ENCODE assay signal across 8 cellular contexts in genomic region chr18:63322908-63323634, GRCh38. TPM values are rescaled to one million over a fixed set of nuclear protein-coding genes. Genes with fewer than 3 reads are reported as not detected.
DNase-seq lines count a peak whose midpoint lies in the region; ATAC-seq, FAIRE-seq and TF ChIP-seq lines count a peak whose summit lies in the region.

No MANE protein-coding gene starts in this region.

- no peak for TF ChIP-seq EP300 in GM12878 (IDR thresholded peaks at IDR 0.05; ENCODE audit: borderline replicate concordance in 1 of 2, control insufficient read depth in 1 of 2, low read depth in 2 of 2, low read length in 2 of 2)

- CTCF ChIA-PET in GM12878 (lab: Yijun Ruan, JAX) = interaction anchor here (0.6 to 7.3 kb wide), 50 partner anchors 9 to 778 kb away, joined by 3 to 123 read pairs (median 4); no protein-coding TSS in a partner anchor

- TF ChIP-seq POLR2A in GM12878 (IDR thresholded peaks at IDR 0.05; ENCODE audit: low read depth, low read length) (no peak), spleen (IDR thresholded peaks at IDR 0.05) (no peak)

- H3K9me3 ChIP-seq in GM12878 (replicated peaks; ENCODE audit: control insufficient read depth, insufficient read depth, low read length) (no peaks in the 10 kb centered on the region), spleen (no peaks in the 10 kb centered on the region)

- TF ChIP-seq CTCF in GM12878 (IDR thresholded peaks at IDR 0.05 in 2 of 3, conservative IDR thresholded peaks at IDR 0.05 in 1 of 3; ENCODE audit: control insufficient read depth in 2 of 3, extremely low read depth in 1 of 3, insufficient read depth in 1 of 3, low read depth in 3 of 3, low read length in 3 of 3) (peak; percentile 65 to 80 (median 70)), spleen (IDR thresholded peaks at IDR 0.05 in 8 of 11, conservative IDR thresholded peaks at IDR 0.05 in 3 of 11) (peak; percentile 47 to 92 (median 83))

- H3K27me3 ChIP-seq in GM12878 (replicated peaks in 1 of 2; ENCODE audit: control insufficient read depth in 2 of 2, insufficient read depth in 2 of 2, low read length in 1 of 2) (no peaks in the 10 kb centered on the region), spleen (replicated peaks in 1 of 7) (peaks cover 0 to 4% (median 0%) of the 10 kb centered on the region in 7 donors)

- POLR2A ChIA-PET in GM12878 (lab: Charles Lee) = interaction anchor here (0.7 to 1.9 kb wide), 7 partner anchors 11 to 307 kb away, joined by 3 to 7 read pairs (median 3); no protein-coding TSS in a partner anchor

- FAIRE-seq in GM12878 (lab: Jason Lieb, UNC) = peak; percentile 94

- H3K4me1 ChIP-seq in GM12878 (ENCODE audit: control insufficient read depth, insufficient read depth, low read length) = peaks cover 20% of the 10 kb centered on the region
- peaks cover 10 to 42% (median 30%) of the 10 kb centered on the region in 6 donors for H3K4me1 ChIP-seq in spleen

- peak; percentile 90 for TF ChIP-seq RAD21 in GM12878 (IDR thresholded peaks at IDR 0.05; ENCODE audit: insufficient read depth, low read depth, low read length)

- 14% methylated on average over 8 of the region's 8 CpGs for WGBS in GM12878 (ENCODE audit: insufficient coverage, insufficient replicate concordance, low lambda C conversion rate, missing lambda C conversion rate)
- 30 to 39% (median 34%) methylated on average over 8 of the region's 8 CpGs for WGBS in spleen, 5 donors

- in situ Hi-C loops in GM12878 (cut with MboI) = loop anchor here (5.0 kb wide), 1 partner anchor 306 kb away; no protein-coding TSS in a partner anchor

- peaks cover 28% of the 10 kb centered on the region for H3K79me2 ChIP-seq in GM12878 (ENCODE audit: control insufficient read depth, insufficient read depth, low read length)

- H3K4me3 ChIP-seq in GM12878 (no peak overlapping the region), spleen (no peak overlapping the region)

- H3K27ac ChIP-seq in GM12878 (ENCODE audit: control insufficient read depth, insufficient read depth) (peak overlapping the region; percentile 75), spleen (peak overlapping the region in 5 of 8 donors; percentile 23 to 92 (median 39))

- SMC1A ChIA-PET in GM12878 (lab: Charles Lee; ENCODE audit: uncharacterized antibody, unreplicated experiment) = interaction anchor here (0.5 to 7.2 kb wide), 47 partner anchors 9 to 822 kb away, joined by 3 to 92 read pairs (median 4); no protein-coding TSS in a partner anchor

- ATAC-seq in Right ventricle myocardium superior (ENCODE audit: poor library complexity) = peak; percentile 46
- peak; percentile 26 for ATAC-seq in GM12878
- ATAC-seq in HG02981 (IDR thresholded peaks at IDR 0.05; ENCODE audit: unreplicated experiment) = no peak

- H3K9ac ChIP-seq in GM12878 (ENCODE audit: control insufficient read depth, insufficient read depth, low read length) = no peak overlapping the region

- RAD21 ChIA-PET in GM12878 (lab: Charles Lee; ENCODE audit: unreplicated experiment) = interaction anchor here (1.0 to 4.7 kb wide), 25 partner anchors 10 to 308 kb away, joined by 3 to 58 read pairs (median 4); partner anchors contain the start of gene VPS4B

- no peaks in the 10 kb centered on the region for H3K36me3 ChIP-seq in GM12878 (ENCODE audit: control insufficient read depth in 2 of 2, insufficient read depth in 2 of 2, low read length in 1 of 2)
- no peaks in the 10 kb centered on the region for H3K36me3 ChIP-seq in spleen

- BruUV-seq in GM12878 (replicated peaks; lab: Mats Ljungman, UMichigan) = no TSS peak

- peak overlapping the region; percentile 64 for H2AFZ ChIP-seq in GM12878 (ENCODE audit: control insufficient read depth, low read depth, low read length)

- peak overlapping the region; percentile 73 for H3K4me2 ChIP-seq in GM12878 (ENCODE audit: control insufficient read depth, insufficient read depth)

- DNase-seq in Right ventricle myocardium superior (no peak), cardiac septum (ENCODE audit: low spot score) (no peak), NCI-H1417 (lab: John Stamatoyannopoulos, UW) (peak; percentile 48 to 92 (median 73)), SKM-1 (lab: John Stamatoyannopoulos, UW; ENCODE audit: unreplicated experiment) (peak; percentile 62), GM12878 (ENCODE audit: low read depth, low spot score) (no peak), iPS-NIHi7 (ENCODE audit: extremely low spot score) (peak; percentile 58), spleen (no peak)

- H4K20me1 ChIP-seq in GM12878 (ENCODE audit: control insufficient read depth, insufficient read depth) = no peaks in the 10 kb centered on the region

- intact Hi-C loops in Right ventricle myocardium superior (cut with DNase I) (loop anchor here (5.0 kb wide), 1 partner anchor 191 kb away; no protein-coding TSS in a partner anchor), cardiac septum (cut with DNase I) (loop anchor here (1.0 to 5.0 kb wide), 2 partner anchors 141 to 307 kb away; no protein-coding TSS in a partner anchor), GM12878 (cut with micrococcal nuclease; ENCODE audit: unreplicated experiment) (loop anchor here (1.0 to 10.0 kb wide), 7 partner anchors 99 to 608 kb away; partner anchors contain the start of genes PHLPP1 and VPS4B), spleen (cut with DNase I; ENCODE audit: low total_unique reads) (loop anchor here (5.0 kb wide), 2 partner anchors 191 to 306 kb away; no protein-coding TSS in a partner anchor)

TF ChIP-seq in GM12878, 131 proteins besides CTCF, POLR2A, EP300 and RAD21 (continues in another document):
- TF ChIP-seq E2F8 (IDR thresholded peaks at IDR 0.05; ENCODE audit: low read depth, partially characterized antibody) = no peak

RNA-seq across cellular contexts. Expression of gene BCL2, which starts 3.5 kb away (rescaled TPM):
- total RNA-seq in Right ventricle myocardium superior = 9.0 TPM
- total RNA-seq in cardiac septum = 25.9 TPM
- total RNA-seq in GM12878 (2013; cell fraction: nucleolus; rRNA removed) = 943 and 960 TPM in 2 replicates
- 26.7 and 32.2 TPM in 2 replicates for total RNA-seq in GM12878 (2014; rRNA removed)
- 30.4 and 37.7 TPM in 2 replicates for total RNA-seq in GM12878 (2014; rRNA removed; fragmentation: Illumina TruSeq; extraction: Trizol)
- 34.8 and 36.5 TPM in 2 replicates for total RNA-seq in GM12878 (2021)
- polyA plus RNA-seq in GM12878 (2011; ENCODE audit: low read depth) = 20.2 TPM
- 47.8 and 59.1 TPM in 2 replicates for polyA plus RNA-seq in GM12878 (2011; rRNA removed)
- 25.0 and 31.9 TPM in 2 replicates for polyA plus RNA-seq in GM12878 (2011; cell fraction: cytosol; rRNA removed)
- 48.5 and 61.1 TPM in 2 replicates for polyA plus RNA-seq in GM12878 (2011; cell fraction: nucleus; rRNA removed)
- 38.0 and 52.8 TPM in 2 replicates for polyA plus RNA-seq in GM12878 (2012)
- polyA plus RNA-seq in GM12878 (2014; fragmentation: Illumina TruSeq; extraction: Trizol) = 22.8 and 34.6 TPM in 2 replicates
- 1 to 10 TPM; 4.1 to 4.5 TPM for polyA plus RNA-seq in GM12878 (2014; fragmentation: Nextera tagmentation; extraction: Ambion mirVana)
- 15.4 and 15.8 TPM in 2 replicates for polyA plus RNA-seq in GM12878 (2014; rRNA removed)
- polyA plus RNA-seq in GM12878 (2016; fragmentation: Nextera tagmentation; extraction: Ambion mirVana) = 1 to 10 TPM; 7.9 TPM
- polyA minus RNA-seq in GM12878 (2011; rRNA and poly(A)+ RNA removed) = 82.7 and 109 TPM in 2 replicates
- 27.8 and 31.4 TPM in 2 replicates for polyA minus RNA-seq in GM12878 (2011; cell fraction: cytosol; rRNA and poly(A)+ RNA removed)
- 230 and 275 TPM in 2 replicates for polyA minus RNA-seq in GM12878 (2011; cell fraction: nucleus; rRNA and poly(A)+ RNA removed)
- 100 to 1,000 TPM in 1 of 7 donors, 10 to 100 TPM in 6; 65.7 to 112 (median 83.2) TPM for total RNA-seq in spleen
- polyA plus RNA-seq in spleen = 10 to 100 TPM in 2 of 3 donors, 1 to 10 TPM in 1; 9.6 to 18.0 (median 15.0) TPM

RNA-seq across cellular contexts. Expression of gene KDSR, which starts 43.9 kb away (rescaled TPM):
- 29.2 TPM for total RNA-seq in Right ventricle myocardium superior
- total RNA-seq in cardiac septum = 54.3 TPM
- 26.3 and 31.1 TPM in 2 replicates for total RNA-seq in GM12878 (2013; cell fraction: nucleolus; rRNA removed)
- 9.7 and 9.9 TPM in 2 replicates for total RNA-seq in GM12878 (2014; rRNA removed)
- 11.2 and 12.3 TPM in 2 replicates for total RNA-seq in GM12878 (2014; rRNA removed; fragmentation: Illumina TruSeq; extraction: Trizol)
- total RNA-seq in GM12878 (2021) = 24.6 and 24.9 TPM in 2 replicates
- 9.6 TPM for polyA plus RNA-seq in GM12878 (2011; ENCODE audit: low read depth)
- polyA plus RNA-seq in GM12878 (2011; rRNA removed) = 17.3 and 18.3 TPM in 2 replicates
- 8.9 and 10.3 TPM in 2 replicates for polyA plus RNA-seq in GM12878 (2011; cell fraction: cytosol; rRNA removed)
- 9.1 and 11.3 TPM in 2 replicates for polyA plus RNA-seq in GM12878 (2011; cell fraction: nucleus; rRNA removed)
- polyA plus RNA-seq in GM12878 (2012) = 13.8 and 18.8 TPM in 2 replicates
- polyA plus RNA-seq in GM12878 (2014; fragmentation: Illumina TruSeq; extraction: Trizol) = 15.4 and 15.6 TPM in 2 replicates
- 1 to 10 TPM; 5.2 to 7.8 TPM for polyA plus RNA-seq in GM12878 (2014; fragmentation: Nextera tagmentation; extraction: Ambion mirVana)
- polyA plus RNA-seq in GM12878 (2014; rRNA removed) = 13.3 and 14.0 TPM in 2 replicates
- polyA plus RNA-seq in GM12878 (2016; fragmentation: Nextera tagmentation; extraction: Ambion mirVana) = 10 to 100 TPM; 24.2 to 25.9 TPM
- polyA minus RNA-seq in GM12878 (2011; rRNA and poly(A)+ RNA removed) = 12.2 and 15.2 TPM in 2 replicates
- polyA minus RNA-seq in GM12878 (2011; cell fraction: cytosol; rRNA and poly(A)+ RNA removed) = 7.6 and 15.5 TPM in 2 replicates
- polyA minus RNA-seq in GM12878 (2011; cell fraction: nucleus; rRNA and poly(A)+ RNA removed) = 9.2 and 17.3 TPM in 2 replicates
- 10 to 100 TPM; 31.1 to 42.2 (median 33.3) TPM for total RNA-seq in spleen
- polyA plus RNA-seq in spleen = 10 to 100 TPM in 1 of 3 donors, 1 to 10 TPM in 2; 5.7 to 10.2 (median 8.9) TPM

Comparison
In these comparisons a context has a peak if more than half of its experiments do, and no peak if none do; other contexts are left out.
1. DNase-seq: peak in NCI-H1417 (3 of 3), SKM-1 (single experiment) and iPS-NIHi7 (single experiment); none in Right ventricle myocardium superior (single experiment), cardiac septum (single experiment), GM12878 (single experiment) and spleen (single experiment).